In the genomic region with DNA sequence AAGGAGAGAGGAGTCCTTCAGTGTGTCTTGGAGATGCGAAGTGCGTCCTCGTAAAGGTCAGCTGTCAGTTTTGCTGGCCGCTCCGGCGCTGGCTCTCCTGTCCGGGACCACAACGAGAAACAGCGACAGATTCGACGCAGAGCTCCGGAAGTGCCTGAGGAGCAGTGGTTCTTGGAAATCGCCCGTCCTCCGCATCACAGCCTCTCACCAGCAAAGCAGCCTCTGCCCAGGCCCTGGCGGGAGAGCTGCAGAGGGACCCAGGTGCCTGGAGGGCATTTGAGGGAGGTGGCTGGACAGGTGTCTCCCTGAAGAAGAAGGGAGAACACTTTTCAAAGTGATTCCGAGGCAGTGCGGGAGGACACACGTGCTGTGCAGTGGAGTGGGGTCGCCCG, we compare ENCODE assay signal across 15 cellular contexts. TPM values are rescaled to one million over a fixed set of nuclear protein-coding genes. Genes with fewer than 3 reads are reported as not detected.
DNase-seq lines count a peak whose midpoint lies in the region; ATAC-seq and TF ChIP-seq lines count a peak whose summit lies in the region.
"Had no signal": no experiment of that assay in that cellular context is flagged by ENCODE, and none has a peak within 500 bp of the region (broad histone marks: within the 10 kb centered on the region; RNA-seq: fewer than 3 reads in every experiment).

No MANE protein-coding gene starts in this region.

- H3K4me1 ChIP-seq in right cardiac atrium (ENCODE audit: control insufficient read depth, insufficient read depth, low read length) (no peaks in the 10 kb centered on the region), mesenchymal stem cell (ENCODE audit: control insufficient read depth, insufficient read depth, low read depth, low read length) (no peaks in the 10 kb centered on the region), sigmoid colon (peaks cover 0 to 41% (median 32%) of the 10 kb centered on the region in 4 donors)
- H3K4me1 ChIP-seq: BLaER1 treated with 17β-estradiol and CSF1 and Interleukin-3, amounts not matched to agents 10 nM and 100 nM had no signal

- H3K4me3 ChIP-seq in right cardiac atrium (ENCODE audit: low read length): no peak overlapping the region
- no peak overlapping the region for H3K4me3 ChIP-seq in mesenchymal stem cell (ENCODE audit: insufficient read depth in 1 of 2, low read depth in 1 of 2, low read length in 2 of 2)
- H3K4me3 ChIP-seq in sigmoid colon: no peak overlapping the region
- H3K4me3 ChIP-seq: BLaER1 treated with 17β-estradiol and CSF1 and Interleukin-3, amounts not matched to agents 10 nM and 100 nM had no signal

- peaks cover 85 to 91% of the 10 kb centered on the region in 2 experiments for H3K36me3 ChIP-seq in mesenchymal stem cell (ENCODE audit: control insufficient read depth in 1 of 2, insufficient read depth in 2 of 2, low read depth in 1 of 2, low read length in 2 of 2)
- peaks cover 46 to 61% (median 52%) of the 10 kb centered on the region in 4 donors for H3K36me3 ChIP-seq in sigmoid colon

- DNase-seq in right cardiac atrium (peak in 2 of 3 donors; percentile 43 to 45), cardiac septum (ENCODE audit: low spot score) (no peak), mesenchymal stem cell (no peak), sigmoid colon (no peak), EL (no peak), H4 (ENCODE audit: low spot score) (no peak)
- DNase-seq in activated naive CD4-positive, alpha-beta T cell treated with anti-CD3 and anti-CD28 coated beads, Interleukin-2, amount 50 U/mL, for 16 hours: no peak
- DNase-seq: ACHN; CD4-positive, CD25-positive, alpha-beta regulatory T cell; DMS79 treated with DMSO at 0.1 percent for 48 hours; GF-D8; IMR-90; KG1 had no signal

- no peak overlapping the region for H2BK5ac ChIP-seq in mesenchymal stem cell (ENCODE audit: low read depth, low read length, poor library complexity, severe bottlenecking)

- H3K4me2 ChIP-seq in mesenchymal stem cell (ENCODE audit: low read length, poor library complexity, severe bottlenecking): no peak overlapping the region
- H3K4me2 ChIP-seq: BLaER1 treated with 17β-estradiol and CSF1 and Interleukin-3, amounts not matched to agents 10 nM and 100 nM had no signal

- H3K27me3 ChIP-seq in right cardiac atrium (ENCODE audit: control insufficient read depth, insufficient read depth) (no peaks in the 10 kb centered on the region), mesenchymal stem cell (ENCODE audit: control insufficient read depth in 1 of 2, insufficient read depth in 1 of 2, low read length in 2 of 2) (no peaks in the 10 kb centered on the region), sigmoid colon (no peaks in the 10 kb centered on the region)
- H3K27me3 ChIP-seq: BLaER1 treated with 17β-estradiol and CSF1 and Interleukin-3, amounts not matched to agents 10 nM and 100 nM had no signal

- no peak overlapping the region for H3K23ac ChIP-seq in mesenchymal stem cell (ENCODE audit: low read length in 2 of 2)

- no peak for TF ChIP-seq CTCF in sigmoid colon (IDR thresholded peaks at IDR 0.05)

- no peak overlapping the region for H2BK12ac ChIP-seq in mesenchymal stem cell (ENCODE audit: low read length in 2 of 2)

- WGBS in right cardiac atrium: 96% methylated on average over 21 of the region's 21 CpGs
- WGBS in mesenchymal stem cell: 97% methylated on average over 21 of the region's 21 CpGs
- WGBS in sigmoid colon, 2 donors: 96% methylated on average over 21 of the region's 21 CpGs

- H3K14ac ChIP-seq in mesenchymal stem cell (ENCODE audit: low read length in 2 of 2): no peak overlapping the region

- H2BK120ac ChIP-seq in mesenchymal stem cell (ENCODE audit: low read depth, low read length): no peak overlapping the region

- ATAC-seq in right cardiac atrium: no peak
- ATAC-seq: HCT116 had no signal

- peaks cover 80% of the 10 kb centered on the region for H3K79me1 ChIP-seq in mesenchymal stem cell (replicated peaks; ENCODE audit: low read length, poor library complexity, severe bottlenecking)

- no peaks in the 10 kb centered on the region for H3K9me3 ChIP-seq in right cardiac atrium (ENCODE audit: control insufficient read depth, low read length)
- H3K9me3 ChIP-seq in mesenchymal stem cell (ENCODE audit: control insufficient read depth, low read length): no peaks in the 10 kb centered on the region
- no peaks in the 10 kb centered on the region for H3K9me3 ChIP-seq in sigmoid colon
- H3K9me3 ChIP-seq: BLaER1 treated with 17β-estradiol and CSF1 and Interleukin-3, amounts not matched to agents 10 nM and 100 nM had no signal

- no peak overlapping the region for H2AK5ac ChIP-seq in mesenchymal stem cell (ENCODE audit: low read length, severe bottlenecking)

- TF ChIP-seq EP300 in sigmoid colon (IDR thresholded peaks at IDR 0.05): no peak

- TF ChIP-seq POLR2A in sigmoid colon (IDR thresholded peaks at IDR 0.05): no peak

- no peak overlapping the region for H4K8ac ChIP-seq in mesenchymal stem cell (ENCODE audit: low read length)

- H3K9ac ChIP-seq in mesenchymal stem cell (ENCODE audit: low read length): no peak overlapping the region
- H3K9ac ChIP-seq: BLaER1 treated with 17β-estradiol and CSF1 and Interleukin-3, amounts not matched to agents 10 nM and 100 nM had no signal

- intact Hi-C loops in right cardiac atrium (cut with DNase I): no loop called here
- intact Hi-C loops in cardiac septum (cut with DNase I): no loop called here
- intact Hi-C loops in sigmoid colon (cut with DNase I): no loop called here

- no peak overlapping the region for H3K27ac ChIP-seq in right cardiac atrium (ENCODE audit: low read length)
- no peak overlapping the region for H3K27ac ChIP-seq in mesenchymal stem cell (ENCODE audit: low read length, poor library complexity, severe bottlenecking)
- peak overlapping the region in 3 of 4 donors; percentile 95 to 99 (median 96) for H3K27ac ChIP-seq in sigmoid colon
- H3K27ac ChIP-seq: BLaER1 treated with 17β-estradiol and CSF1 and Interleukin-3, amounts not matched to agents 10 nM and 100 nM had no signal

- no peak overlapping the region for H3K4ac ChIP-seq in mesenchymal stem cell (ENCODE audit: low read depth in 1 of 2, low read length in 2 of 2)

- no peak overlapping the region for H4K91ac ChIP-seq in mesenchymal stem cell (ENCODE audit: low read length)

- peak overlapping the region; percentile 35 for H2BK15ac ChIP-seq in mesenchymal stem cell (ENCODE audit: low read depth, poor library complexity, severe bottlenecking)

- no peak overlapping the region for H3K18ac ChIP-seq in mesenchymal stem cell (ENCODE audit: low read depth in 1 of 2, low read length in 2 of 2)

- H2AFZ ChIP-seq in mesenchymal stem cell (ENCODE audit: low read depth, low read length): no peak overlapping the region

RNA-seq across cellular contexts. Expression of gene AP5Z1, which starts 11.6 kb away (rescaled TPM):
- total RNA-seq in right cardiac atrium: 10 to 100 TPM; 10.5 to 17.3 (median 15.2) TPM
- 12.4 TPM for polyA plus RNA-seq in right cardiac atrium
- total RNA-seq in cardiac septum: 15.9 TPM
- 30.2 TPM for polyA plus RNA-seq in mesenchymal stem cell (2013, experiment 1 of 2)
- 30.0 TPM for polyA plus RNA-seq in mesenchymal stem cell (2013, experiment 2 of 2)
- total RNA-seq in sigmoid colon: 10 to 100 TPM; 17.1 to 24.6 (median 19.8) TPM
- polyA plus RNA-seq in sigmoid colon: 10 to 100 TPM; 16.8 to 66.0 (median 20.3) TPM
- 14.6 and 16.8 TPM in 2 replicates for total RNA-seq in H4 (2014; rRNA removed; shearing (Covaris generic))

Comparison
In these comparisons a context has a peak if more than half of its experiments do, and no peak if none do; other contexts are left out.
1. DNase-seq: peak in right cardiac atrium (2 of 3); none in cardiac septum (single experiment), mesenchymal stem cell (single experiment), sigmoid colon (single experiment), EL (single experiment), H4 (single experiment) and activated naive CD4-positive, alpha-beta T cell treated with anti-CD3 and anti-CD28 coated beads, Interleukin-2, amount 50 U/mL, for 16 hours (single experiment).
2. H3K27ac ChIP-seq: peak in sigmoid colon (3 of 4); none in right cardiac atrium (single experiment) and mesenchymal stem cell (single experiment).